Comparison of ENCODE assay signal across 7 cellular contexts in genomic region chr20:1390552-1391403, GRCh38. TPM values are rescaled to one million over a fixed set of nuclear protein-coding genes. Genes with fewer than 3 reads are reported as not detected.
DNase-seq lines count a peak whose midpoint lies in the region; ATAC-seq and TF ChIP-seq lines count a peak whose summit lies in the region.

No MANE protein-coding gene starts in this region.

- H2AK9ac ChIP-seq in IMR-90 (replicated peaks; ENCODE audit: low read depth, low read length, poor library complexity): peak overlapping the region; percentile 44

- WGBS in IMR-90 (ENCODE audit: extremely low coverage in 2 of 2, insufficient read length in 1 of 2), 2 experiments: 95% methylated on average over 8 of the region's 16 CpGs; no CpG with 5 or more reads in 1 of the 2 experiments
- 44 to 66% (median 51%) methylated on average over 15 to 16 of the region's 16 CpGs for WGBS in spleen, 5 donors

- intact Hi-C loops in IMR-90 (cut with micrococcal nuclease): loop anchor here (10.0 kb wide), 1 partner anchor 176 kb away; no protein-coding TSS in a partner anchor
- intact Hi-C loops in spleen (cut with DNase I; ENCODE audit: low total_unique reads): loop anchor here (5.0 kb wide), 2 partner anchors 63 to 78 kb away; partner anchors contain the start of gene SDCBP2

- in situ Hi-C loops in IMR-90 (cut with MboI; ENCODE audit: low sequenced_read_pairs): no loop called here

- peak overlapping the region; percentile 95 for H3K27ac Mint-ChIP-seq in activated T-cell treated with anti-CD3 and anti-CD28 coated beads, Interleukin-2, amount 50 U/mL, for 24 hours
- peak overlapping the region; percentile 93 for H3K27ac Mint-ChIP-seq in glutamatergic neuron (ENCODE audit: unreplicated experiment)

- peaks cover 26% of the 10 kb centered on the region for H3K4me1 ChIP-seq in IMR-90 (ENCODE audit: control insufficient read depth, insufficient read depth, low read length)
- H3K4me1 ChIP-seq in spleen: peaks cover 53 to 94% (median 86%) of the 10 kb centered on the region in 6 donors

- H3K27me3 ChIP-seq in IMR-90 (ENCODE audit: control insufficient read depth, insufficient read depth, low read length) (no peaks in the 10 kb centered on the region), spleen (replicated peaks in 1 of 7) (no peaks in the 10 kb centered on the region)

- H3K9me1 ChIP-seq in IMR-90 (ENCODE audit: insufficient read depth, low read length): peaks cover 48% of the 10 kb centered on the region

- TF ChIP-seq RAD21 in IMR-90 (IDR thresholded peaks at IDR 0.05; ENCODE audit: low read length): no peak

- H3K9me3 Mint-ChIP-seq in activated T-cell treated with anti-CD3 and anti-CD28 coated beads, Interleukin-2, amount 50 U/mL, for 24 hours: no peaks in the 10 kb centered on the region
- H3K9me3 Mint-ChIP-seq in glutamatergic neuron (ENCODE audit: unreplicated experiment): peaks cover 5% of the 10 kb centered on the region

- H3K4me3 ChIP-seq in IMR-90 (ENCODE audit: insufficient read depth, low read depth, low read length): peak overlapping the region; percentile 65
- peak overlapping the region; percentile 13 to 99 (median 90) for H3K4me3 ChIP-seq in spleen

- H2BK120ac ChIP-seq in IMR-90 (ENCODE audit: low read depth, low read length): no peak overlapping the region

- no peak for ATAC-seq in IMR-90 (ENCODE audit: low read depth)
- ATAC-seq in GM21528 (IDR thresholded peaks at IDR 0.05; ENCODE audit: low FRiP score, unreplicated experiment): no peak

- H2BK15ac ChIP-seq in IMR-90 (ENCODE audit: low read depth, low read length): no peak overlapping the region; the same call in 2 of the 3 replicates

- no TSS peak for BruUV-seq in IMR-90 (replicated peaks; lab: Mats Ljungman, UMichigan)

- TF ChIP-seq CTCF in IMR-90 (conservative IDR thresholded peaks at IDR 0.05; ENCODE audit: low read depth, low read length) (no peak), glutamatergic neuron (IDR thresholded peaks at IDR 0.05; ENCODE audit: partially characterized antibody, unreplicated experiment) (no peak), spleen (IDR thresholded peaks at IDR 0.05 in 8 of 11, conservative IDR thresholded peaks at IDR 0.05 in 3 of 11) (no peak)

- H3K27ac ChIP-seq in IMR-90 (ENCODE audit: insufficient read depth, low read length) (no peak overlapping the region), spleen (peak overlapping the region; percentile 42 to 97 (median 92))

- CTCF ChIA-PET in IMR-90 (lab: Yijun Ruan, JAX): interaction anchor here (0.5 to 1.7 kb wide), 3 partner anchors 9 to 46 kb away, joined by 4 to 6 read pairs (median 5); no protein-coding TSS in a partner anchor

- POLR2A ChIA-PET in IMR-90 (lab: Charles Lee; ENCODE audit: unreplicated experiment): no interaction called here

- H4K91ac ChIP-seq in IMR-90 (ENCODE audit: insufficient read depth, low read depth, low read length): peak overlapping the region; percentile 9; the same call in 1 of the 2 replicates

- peaks cover 7% of the 10 kb centered on the region for H3K36me3 ChIP-seq in IMR-90 (ENCODE audit: control insufficient read depth, insufficient read depth, low read length)
- H3K36me3 ChIP-seq in spleen: peaks cover 0 to 36% (median 1%) of the 10 kb centered on the region in 6 donors

- no peaks in the 10 kb centered on the region for H3K27me3 Mint-ChIP-seq in activated T-cell treated with anti-CD3 and anti-CD28 coated beads, Interleukin-2, amount 50 U/mL, for 24 hours
- peaks cover 20% of the 10 kb centered on the region for H3K27me3 Mint-ChIP-seq in glutamatergic neuron (ENCODE audit: unreplicated experiment)

- peak overlapping the region; percentile 91 for H3K4me3 Mint-ChIP-seq in activated T-cell treated with anti-CD3 and anti-CD28 coated beads, Interleukin-2, amount 50 U/mL, for 24 hours
- H3K4me3 Mint-ChIP-seq in glutamatergic neuron (ENCODE audit: unreplicated experiment): peak overlapping the region; percentile 93

- no peak overlapping the region for H3K56ac ChIP-seq in IMR-90 (ENCODE audit: extremely low read depth, insufficient read depth, low read length)

- H3K79me1 ChIP-seq in IMR-90 (ENCODE audit: low read depth in 1 of 2, low read length in 2 of 2): peaks cover 9 to 76% of the 10 kb centered on the region in 2 experiments; a peak in 3 of 4 replicates

- peak overlapping the region; percentile 98 for H3K4me2 ChIP-seq in IMR-90 (ENCODE audit: low read depth, low read length)

- H3K18ac ChIP-seq in IMR-90 (ENCODE audit: low read depth, low read length): no peak overlapping the region

- H2BK20ac ChIP-seq in IMR-90 (ENCODE audit: low read depth, low read length): no peak overlapping the region

- TF ChIP-seq POLR2A in IMR-90 (IDR thresholded peaks at IDR 0.05; ENCODE audit: low read depth, low read length) (peak; percentile 37; the same call in 1 of the 2 replicates), spleen (IDR thresholded peaks at IDR 0.05) (no peak)

- H3K4me1 Mint-ChIP-seq in activated T-cell treated with anti-CD3 and anti-CD28 coated beads, Interleukin-2, amount 50 U/mL, for 24 hours (ENCODE audit: low read depth): peaks cover 72% of the 10 kb centered on the region
- peaks cover 38% of the 10 kb centered on the region for H3K4me1 Mint-ChIP-seq in glutamatergic neuron (ENCODE audit: low read depth, unreplicated experiment)

- no peak overlapping the region for H4K5ac ChIP-seq in IMR-90 (ENCODE audit: low read depth, low read length)

- H2BK5ac ChIP-seq in IMR-90 (ENCODE audit: low read depth, low read length, poor library complexity, severe bottlenecking): no peak overlapping the region

- peaks cover 64% of the 10 kb centered on the region for H4K20me1 ChIP-seq in IMR-90 (ENCODE audit: insufficient read depth, low read length)

- peak overlapping the region; percentile 31; the same call in 1 of the 2 replicates for H3K4ac ChIP-seq in IMR-90 (ENCODE audit: low read depth, low read length)

- H3K14ac ChIP-seq in IMR-90 (replicated peaks; ENCODE audit: low read depth, low read length): peak overlapping the region; percentile 87

- H3K9me3 ChIP-seq in IMR-90 (ENCODE audit: control insufficient read depth, insufficient read depth, low read length): no peaks in the 10 kb centered on the region
- no peaks in the 10 kb centered on the region for H3K9me3 ChIP-seq in spleen

- peak overlapping the region; percentile 92; the same call in 1 of the 2 replicates for H3K23ac ChIP-seq in IMR-90 (ENCODE audit: low read depth, low read length)

- H3K9ac ChIP-seq in IMR-90 (ENCODE audit: low read depth, low read length): peak overlapping the region; percentile 97; the same call in 1 of the 2 replicates

- H2AFZ ChIP-seq in IMR-90 (replicated peaks; ENCODE audit: low read length, poor library complexity): peak overlapping the region; percentile 10

- no peak overlapping the region; a peak in 1 of 4 replicates for H4K8ac ChIP-seq in IMR-90 (ENCODE audit: low read depth in 2 of 2, low read length in 2 of 2)

- dilution Hi-C loops in IMR-90 (cut with HindIII; ENCODE audit: low sequenced_read_pairs, unreplicated experiment): no loop called here

- H3K36me3 Mint-ChIP-seq in activated T-cell treated with anti-CD3 and anti-CD28 coated beads, Interleukin-2, amount 50 U/mL, for 24 hours (ENCODE audit: low read depth): peaks cover 59% of the 10 kb centered on the region
- peaks cover 3% of the 10 kb centered on the region for H3K36me3 Mint-ChIP-seq in glutamatergic neuron (ENCODE audit: unreplicated experiment)

- peak overlapping the region; percentile 81 for H2AK5ac ChIP-seq in IMR-90 (ENCODE audit: low read depth, low read length)

- DNase-seq in IMR-90: no peak
- peak; percentile 36 for DNase-seq in activated T-cell treated with anti-CD3 and anti-CD28 coated beads, Interleukin-2, amount 50 U/mL, for 24 hours
- no peak for DNase-seq in glutamatergic neuron
- DNase-seq in spleen: no peak
- DNase-seq in NCI-H1105 (lab: John Stamatoyannopoulos, UW): no peak
- no peak for DNase-seq in AG08396 (ENCODE audit: low spot score)

TF ChIP-seq in IMR-90, 13 proteins besides CTCF, POLR2A, EP300 and RAD21 (continues in another document):
- TF ChIP-seq MAZ (IDR thresholded peaks at IDR 0.05; ENCODE audit: borderline replicate concordance, low read depth, low read length) (no peak), MXI1 (IDR thresholded peaks at IDR 0.05; ENCODE audit: borderline replicate concordance, low read depth, low read length) (no peak), CEBPB (IDR thresholded peaks at IDR 0.05; ENCODE audit: low read depth, low read length) (no peak), RFX5 (IDR thresholded peaks at IDR 0.05; ENCODE audit: low read depth, low read length) (no peak), SMC3 (IDR thresholded peaks at IDR 0.05; ENCODE audit: low read depth, low read length) (no peak), RCOR1 (IDR thresholded peaks at IDR 0.05; ENCODE audit: insufficient replicate concordance, low read length) (no peak), FOS (IDR thresholded peaks at IDR 0.05; ENCODE audit: low read depth, low read length) (no peak), MAFK (IDR thresholded peaks at IDR 0.05; ENCODE audit: low read depth, low read length) (no peak), ELK1 (IDR thresholded peaks at IDR 0.05; ENCODE audit: borderline replicate concordance, low read depth, low read length) (no peak), BHLHE40 (IDR thresholded peaks at IDR 0.05; ENCODE audit: low read depth, low read length) (no peak), NFE2L2 (IDR thresholded peaks at IDR 0.05; ENCODE audit: low read depth, low read length) (no peak)
- TF ChIP-seq, protein P1, sequence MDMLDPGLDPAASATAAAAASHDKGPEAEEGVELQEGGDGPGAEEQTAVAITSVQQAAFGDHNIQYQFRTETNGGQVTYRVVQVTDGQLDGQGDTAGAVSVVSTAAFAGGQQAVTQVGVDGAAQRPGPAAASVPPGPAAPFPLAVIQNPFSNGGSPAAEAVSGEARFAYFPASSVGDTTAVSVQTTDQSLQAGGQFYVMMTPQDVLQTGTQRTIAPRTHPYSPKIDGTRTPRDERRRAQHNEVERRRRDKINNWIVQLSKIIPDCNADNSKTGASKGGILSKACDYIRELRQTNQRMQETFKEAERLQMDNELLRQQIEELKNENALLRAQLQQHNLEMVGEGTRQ (IDR thresholded peaks at IDR 0.05; ENCODE audit: low read depth, low read length): no peak

RNA-seq across cellular contexts. Expression of gene FKBP1A, which starts 2.1 kb away (rescaled TPM):
- total RNA-seq in IMR-90 (2012; rRNA removed) (91.9 and 120 TPM in 2 replicates), glutamatergic neuron (ENCODE audit: unreplicated experiment) (350 TPM), spleen (100 to 1,000 TPM; 167 to 338 (median 260) TPM)
- polyA plus RNA-seq in IMR-90 (2012; rRNA removed) (513 and 528 TPM in 2 replicates), spleen (100 to 1,000 TPM; 135 to 286 (median 209) TPM)
- polyA plus RNA-seq in IMR-90 (2012; cell fraction: cytosol; rRNA removed): 250 and 846 TPM in 2 replicates
- 45.1 and 159 TPM in 2 replicates for polyA plus RNA-seq in IMR-90 (2012; cell fraction: nucleus; rRNA removed; ENCODE audit: low replicate concordance)
